Comparison of ENCODE assay signal across 8 cellular contexts in the genomic region with DNA sequence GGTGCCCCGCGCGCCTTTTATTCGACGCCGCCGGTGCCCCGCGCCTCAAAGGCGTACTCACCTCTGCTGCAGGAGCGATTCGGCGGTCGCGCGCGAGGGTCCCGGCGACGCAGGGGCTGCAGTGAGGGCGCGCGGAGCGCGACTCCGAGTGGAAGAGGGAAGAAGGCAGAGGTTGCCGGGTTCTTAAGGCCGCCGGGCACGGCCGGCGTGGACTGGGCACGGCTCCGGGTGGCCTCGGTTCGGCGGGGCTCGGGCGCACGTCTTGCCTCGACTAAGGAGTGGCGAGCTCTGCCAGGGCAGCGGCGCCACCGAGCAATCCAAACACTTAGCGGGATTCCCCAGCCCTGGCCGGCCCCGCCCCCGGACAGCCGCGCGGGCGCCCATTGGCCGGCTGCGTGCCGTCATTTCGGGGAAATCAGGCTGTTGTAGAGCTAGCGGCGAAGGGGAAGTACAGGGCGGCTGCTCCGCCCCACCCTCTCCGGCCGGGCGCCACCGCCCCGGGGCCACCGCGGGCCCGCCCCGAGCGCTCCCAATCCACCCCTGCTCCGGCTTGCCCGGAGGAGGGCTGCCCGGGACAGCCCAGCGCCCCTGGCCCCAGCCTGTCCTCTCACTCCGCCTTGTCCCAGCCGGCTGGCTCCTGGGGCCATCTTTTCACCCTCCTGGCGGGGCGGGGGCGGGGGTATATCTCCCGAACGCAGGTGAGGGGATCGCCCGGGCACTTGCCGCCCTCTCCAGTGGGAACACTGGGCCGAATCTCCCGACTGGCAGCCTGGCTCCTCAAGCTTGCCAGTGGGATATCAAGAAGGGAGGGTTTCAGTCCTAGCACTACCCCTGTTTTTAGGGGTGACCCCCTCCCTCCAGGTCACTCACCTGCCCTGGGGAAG. TPM values are rescaled to one million over a fixed set of nuclear protein-coding genes. Genes with fewer than 3 reads are reported as not detected.
DNase-seq lines count a peak whose midpoint lies in the region; ATAC-seq and TF ChIP-seq lines count a peak whose summit lies in the region.

A gene with protein sequence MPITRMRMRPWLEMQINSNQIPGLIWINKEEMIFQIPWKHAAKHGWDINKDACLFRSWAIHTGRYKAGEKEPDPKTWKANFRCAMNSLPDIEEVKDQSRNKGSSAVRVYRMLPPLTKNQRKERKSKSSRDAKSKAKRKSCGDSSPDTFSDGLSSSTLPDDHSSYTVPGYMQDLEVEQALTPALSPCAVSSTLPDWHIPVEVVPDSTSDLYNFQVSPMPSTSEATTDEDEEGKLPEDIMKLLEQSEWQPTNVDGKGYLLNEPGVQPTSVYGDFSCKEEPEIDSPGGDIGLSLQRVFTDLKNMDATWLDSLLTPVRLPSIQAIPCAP (minus strand): TSS at position 290 of the 884 bp plus-strand sequence. CDS start 1,295 bp downstream, outside the sequence.

- peak within 1 kb of the TSS; percentile 99 for H3K27ac Mint-ChIP-seq in activated T-cell treated with anti-CD3 and anti-CD28 coated beads, Interleukin-2, amount 50 U/mL, for 24 hours

- H3K4me3 Mint-ChIP-seq in activated T-cell treated with anti-CD3 and anti-CD28 coated beads, Interleukin-2, amount 50 U/mL, for 24 hours: peak within 1 kb of the TSS; percentile 95

- H3K27ac ChIP-seq in esophagus (ENCODE audit: low read depth in 2 of 2, low read length in 1 of 2) (peak within 1 kb of the TSS; percentile 97), muscle layer of colon (ENCODE audit: low read depth, low read length) (peak within 1 kb of the TSS; percentile 96)

- H3K36me3 ChIP-seq in esophagus (ENCODE audit: control insufficient read depth in 2 of 2, insufficient read depth in 2 of 2, low read length in 1 of 2) (peaks cover 15 to 26% of the 10 kb centered on the region in 2 donors), muscle layer of colon (ENCODE audit: insufficient read depth, low read length) (peaks cover 35% of the 10 kb centered on the region)

- no peaks in the 10 kb centered on the region for H3K27me3 Mint-ChIP-seq in activated T-cell treated with anti-CD3 and anti-CD28 coated beads, Interleukin-2, amount 50 U/mL, for 24 hours

- 0 to 1% methylated on average over 71 to 87 of the region's 87 CpGs for WGBS in esophagus, 2 donors

- DNase-seq in DMS79 (lab: John Stamatoyannopoulos, UW) (peak; percentile 55), KBM-7 (peak; percentile 97)
- peak; percentile 100 for DNase-seq in activated T-cell treated with anti-CD3 and anti-CD28 coated beads, Interleukin-2, amount 50 U/mL, for 24 hours
- peak; percentile 95 to 97 for DNase-seq in stimulated activated CD8-positive, alpha-beta memory T cell treated with anti-CD3 and anti-CD28 coated beads, Interleukin-7, amount 100 ng/mL, for 4 hours (ENCODE audit: low read depth in 2 of 2)

- H3K9me3 ChIP-seq in esophagus (ENCODE audit: control insufficient read depth in 2 of 2, insufficient read depth in 1 of 2, low read depth in 1 of 2, low read length in 1 of 2): no peaks in the 10 kb centered on the region
- H3K9me3 ChIP-seq in muscle layer of colon (ENCODE audit: low read length): no peaks in the 10 kb centered on the region

- no peaks in the 10 kb centered on the region for H3K9me3 Mint-ChIP-seq in activated T-cell treated with anti-CD3 and anti-CD28 coated beads, Interleukin-2, amount 50 U/mL, for 24 hours

- H3K9ac ChIP-seq in muscle layer of colon (ENCODE audit: low read length): peak within 1 kb of the TSS; percentile 84

- in situ Hi-C loops in KBM-7 (cut with MboI; ENCODE audit: low pct_unique_long_range_greater_than_20kb, low sequenced_read_pairs): no loop called here

- peak; percentile 65 for ATAC-seq in GM21717 (IDR thresholded peaks at IDR 0.05; ENCODE audit: unreplicated experiment)

- H3K4me1 ChIP-seq in esophagus (ENCODE audit: control insufficient read depth in 2 of 2, insufficient read depth in 2 of 2, low read length in 1 of 2) (peaks cover 17 to 42% of the 10 kb centered on the region in 2 donors), muscle layer of colon (ENCODE audit: insufficient read depth, low read length) (peaks cover 65% of the 10 kb centered on the region)

- no peaks in the 10 kb centered on the region for H3K27me3 ChIP-seq in esophagus (ENCODE audit: control insufficient read depth in 1 of 2, insufficient read depth in 2 of 2, low read length in 2 of 2)
- H3K27me3 ChIP-seq in muscle layer of colon (ENCODE audit: control insufficient read depth in 1 of 2, insufficient read depth in 2 of 2, low read length in 2 of 2): no peaks in the 10 kb centered on the region

- peaks cover 51% of the 10 kb centered on the region for H3K36me3 Mint-ChIP-seq in activated T-cell treated with anti-CD3 and anti-CD28 coated beads, Interleukin-2, amount 50 U/mL, for 24 hours (ENCODE audit: low read depth)

- H3K4me3 ChIP-seq in esophagus (ENCODE audit: low read depth in 1 of 2, low read length in 2 of 2) (peak within 1 kb of the TSS; percentile 89 to 91), muscle layer of colon (ENCODE audit: low read depth in 1 of 2, low read length in 2 of 2) (peak within 1 kb of the TSS; percentile 61 to 92)

- peaks cover 77% of the 10 kb centered on the region for H3K4me1 Mint-ChIP-seq in activated T-cell treated with anti-CD3 and anti-CD28 coated beads, Interleukin-2, amount 50 U/mL, for 24 hours (ENCODE audit: low read depth)

TF ChIP-seq in PFSK-1, 5 proteins besides CTCF, POLR2A, EP300 and RAD21:
- TF ChIP-seq SIN3A (IDR thresholded peaks at IDR 0.05; ENCODE audit: borderline replicate concordance, insufficient read depth, low read length) (peak; percentile 32; the same call in 1 of the 2 replicates), POLR2AphosphoS5 (IDR thresholded peaks at IDR 0.05; ENCODE audit: low read depth, low read length) (peak; percentile 67; the same call in 1 of the 2 replicates), TAF1 (IDR thresholded peaks at IDR 0.05; ENCODE audit: borderline replicate concordance, insufficient read depth, low read length) (no peak), FOXP2 (optimal IDR thresholded peaks at IDR 0.05; ENCODE audit: borderline replicate concordance, extremely low read depth, extremely low read length, insufficient read depth) (no peak)
- TF ChIP-seq, protein P1, sequence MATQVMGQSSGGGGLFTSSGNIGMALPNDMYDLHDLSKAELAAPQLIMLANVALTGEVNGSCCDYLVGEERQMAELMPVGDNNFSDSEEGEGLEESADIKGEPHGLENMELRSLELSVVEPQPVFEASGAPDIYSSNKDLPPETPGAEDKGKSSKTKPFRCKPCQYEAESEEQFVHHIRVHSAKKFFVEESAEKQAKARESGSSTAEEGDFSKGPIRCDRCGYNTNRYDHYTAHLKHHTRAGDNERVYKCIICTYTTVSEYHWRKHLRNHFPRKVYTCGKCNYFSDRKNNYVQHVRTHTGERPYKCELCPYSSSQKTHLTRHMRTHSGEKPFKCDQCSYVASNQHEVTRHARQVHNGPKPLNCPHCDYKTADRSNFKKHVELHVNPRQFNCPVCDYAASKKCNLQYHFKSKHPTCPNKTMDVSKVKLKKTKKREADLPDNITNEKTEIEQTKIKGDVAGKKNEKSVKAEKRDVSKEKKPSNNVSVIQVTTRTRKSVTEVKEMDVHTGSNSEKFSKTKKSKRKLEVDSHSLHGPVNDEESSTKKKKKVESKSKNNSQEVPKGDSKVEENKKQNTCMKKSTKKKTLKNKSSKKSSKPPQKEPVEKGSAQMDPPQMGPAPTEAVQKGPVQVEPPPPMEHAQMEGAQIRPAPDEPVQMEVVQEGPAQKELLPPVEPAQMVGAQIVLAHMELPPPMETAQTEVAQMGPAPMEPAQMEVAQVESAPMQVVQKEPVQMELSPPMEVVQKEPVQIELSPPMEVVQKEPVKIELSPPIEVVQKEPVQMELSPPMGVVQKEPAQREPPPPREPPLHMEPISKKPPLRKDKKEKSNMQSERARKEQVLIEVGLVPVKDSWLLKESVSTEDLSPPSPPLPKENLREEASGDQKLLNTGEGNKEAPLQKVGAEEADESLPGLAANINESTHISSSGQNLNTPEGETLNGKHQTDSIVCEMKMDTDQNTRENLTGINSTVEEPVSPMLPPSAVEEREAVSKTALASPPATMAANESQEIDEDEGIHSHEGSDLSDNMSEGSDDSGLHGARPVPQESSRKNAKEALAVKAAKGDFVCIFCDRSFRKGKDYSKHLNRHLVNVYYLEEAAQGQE (IDR thresholded peaks at IDR 0.05; ENCODE audit: insufficient read depth in 1 of 2, low read depth in 2 of 2, low read length in 2 of 2): no peak

RNA-seq across cellular contexts. Expression of the gene that starts here (rescaled TPM):
- polyA plus RNA-seq in PFSK-1 (2012; ENCODE audit: insufficient read length, low read depth): 7.0 TPM
- 10 to 100 TPM in 1 of 2 donors, 1 to 10 TPM in 1; 7.5 to 14.2 TPM for polyA plus RNA-seq in esophagus

Comparison
In these comparisons a context has a peak if more than half of its experiments do, and no peak if none do; other contexts are left out.
1. Peak in every context shown above with its lines: DNase-seq, ATAC-seq, H3K4me3 ChIP-seq and H3K27ac ChIP-seq.